Comparison of ENCODE assay signal across 1 cellular context in the genomic region with DNA sequence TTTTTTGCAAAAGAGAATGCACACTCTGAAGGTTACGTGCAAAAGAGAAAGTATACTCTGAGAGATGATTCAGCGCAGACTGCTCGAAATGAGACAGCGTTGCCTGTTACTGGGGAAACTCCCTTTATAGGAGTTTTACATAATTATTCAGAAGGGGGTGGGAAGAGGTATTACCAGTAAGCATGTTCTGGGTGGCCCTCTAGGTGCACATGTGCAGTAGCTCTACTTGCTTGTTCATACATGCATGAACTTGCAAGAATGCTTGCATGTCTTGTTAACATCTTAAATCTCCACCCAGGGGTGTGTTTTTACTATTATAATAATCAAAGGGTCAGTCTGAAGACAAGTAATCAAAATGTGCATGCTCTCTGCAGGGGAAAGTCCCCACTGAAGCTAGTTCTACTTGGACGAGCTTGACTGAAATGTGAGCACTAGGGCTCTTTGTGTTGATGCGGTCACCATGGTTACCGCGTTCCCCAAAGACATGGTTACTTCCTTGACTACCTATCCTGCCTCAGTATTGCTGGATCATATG.
TF ChIP-seq lines count a peak whose summit lies in the region.

No MANE protein-coding gene starts in this region.

TF ChIP-seq in HepG2, 621 proteins besides CTCF, POLR2A, EP300 and RAD21 (continued from another document):
- TF ChIP-seq, protein P1, sequence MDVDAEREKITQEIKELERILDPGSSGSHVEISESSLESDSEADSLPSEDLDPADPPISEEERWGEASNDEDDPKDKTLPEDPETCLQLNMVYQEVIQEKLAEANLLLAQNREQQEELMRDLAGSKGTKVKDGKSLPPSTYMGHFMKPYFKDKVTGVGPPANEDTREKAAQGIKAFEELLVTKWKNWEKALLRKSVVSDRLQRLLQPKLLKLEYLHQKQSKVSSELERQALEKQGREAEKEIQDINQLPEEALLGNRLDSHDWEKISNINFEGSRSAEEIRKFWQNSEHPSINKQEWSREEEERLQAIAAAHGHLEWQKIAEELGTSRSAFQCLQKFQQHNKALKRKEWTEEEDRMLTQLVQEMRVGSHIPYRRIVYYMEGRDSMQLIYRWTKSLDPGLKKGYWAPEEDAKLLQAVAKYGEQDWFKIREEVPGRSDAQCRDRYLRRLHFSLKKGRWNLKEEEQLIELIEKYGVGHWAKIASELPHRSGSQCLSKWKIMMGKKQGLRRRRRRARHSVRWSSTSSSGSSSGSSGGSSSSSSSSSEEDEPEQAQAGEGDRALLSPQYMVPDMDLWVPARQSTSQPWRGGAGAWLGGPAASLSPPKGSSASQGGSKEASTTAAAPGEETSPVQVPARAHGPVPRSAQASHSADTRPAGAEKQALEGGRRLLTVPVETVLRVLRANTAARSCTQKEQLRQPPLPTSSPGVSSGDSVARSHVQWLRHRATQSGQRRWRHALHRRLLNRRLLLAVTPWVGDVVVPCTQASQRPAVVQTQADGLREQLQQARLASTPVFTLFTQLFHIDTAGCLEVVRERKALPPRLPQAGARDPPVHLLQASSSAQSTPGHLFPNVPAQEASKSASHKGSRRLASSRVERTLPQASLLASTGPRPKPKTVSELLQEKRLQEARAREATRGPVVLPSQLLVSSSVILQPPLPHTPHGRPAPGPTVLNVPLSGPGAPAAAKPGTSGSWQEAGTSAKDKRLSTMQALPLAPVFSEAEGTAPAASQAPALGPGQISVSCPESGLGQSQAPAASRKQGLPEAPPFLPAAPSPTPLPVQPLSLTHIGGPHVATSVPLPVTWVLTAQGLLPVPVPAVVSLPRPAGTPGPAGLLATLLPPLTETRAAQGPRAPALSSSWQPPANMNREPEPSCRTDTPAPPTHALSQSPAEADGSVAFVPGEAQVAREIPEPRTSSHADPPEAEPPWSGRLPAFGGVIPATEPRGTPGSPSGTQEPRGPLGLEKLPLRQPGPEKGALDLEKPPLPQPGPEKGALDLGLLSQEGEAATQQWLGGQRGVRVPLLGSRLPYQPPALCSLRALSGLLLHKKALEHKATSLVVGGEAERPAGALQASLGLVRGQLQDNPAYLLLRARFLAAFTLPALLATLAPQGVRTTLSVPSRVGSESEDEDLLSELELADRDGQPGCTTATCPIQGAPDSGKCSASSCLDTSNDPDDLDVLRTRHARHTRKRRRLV (CRISPR knock-in tag; IDR thresholded peaks at IDR 0.05): no peak
- no peak for TF ChIP-seq ZNF24 (IDR thresholded peaks at IDR 0.05)
TF ChIP-seq in HepG2: peak in this region for 0.
